In genomic region chr7:98869374-98870070, GRCh38 we compare ENCODE assay signal across 7 cellular contexts.
A peak's percentile ranks its signal among the peaks of the same experiment; 100 is the strongest.
DNase-seq lines count a peak whose midpoint lies in the region; ATAC-seq and TF ChIP-seq lines count a peak whose summit lies in the region.

TMEM130 (minus strand) TSS chr7:98870014; CDS start chr7:98869861, 153 bp downstream.

- H3K4me3 ChIP-seq in SK-N-MC (peak within 1 kb of the TSS; percentile 65), fibroblast of mammary gland (ENCODE audit: control insufficient read depth, low read depth, low read length) (peak within 1 kb of the TSS; percentile 24)

- no peak within 1 kb of the TSS for H3K27ac ChIP-seq in SK-N-MC

- peak; percentile 14 for ATAC-seq in GM21529 (IDR thresholded peaks at IDR 0.05; ENCODE audit: unreplicated experiment)
- no peak for ATAC-seq in GM21717 (IDR thresholded peaks at IDR 0.05; ENCODE audit: unreplicated experiment)

- H3K36me3 ChIP-seq in SK-N-MC (ENCODE audit: insufficient read depth, low read length), result no peaks in the 10 kb centered on the region

- no peak for DNase-seq in SK-N-MC (ENCODE audit: low read depth, low spot score)
- no peak for DNase-seq in fibroblast of mammary gland (ENCODE audit: low read depth)
- peak; percentile 73 for DNase-seq in retina
- no peak for DNase-seq in DMS53 (lab: John Stamatoyannopoulos, UW)
- DNase-seq in NCI-H345 treated with DMSO at 0.1 percent for 48 hours (lab: John Stamatoyannopoulos, UW; ENCODE audit: unreplicated experiment), result no peak

- H3K9me3 ChIP-seq in SK-N-MC (ENCODE audit: low read depth, low read length), result no peaks in the 10 kb centered on the region

- TF ChIP-seq CTCF in fibroblast of mammary gland (conservative IDR thresholded peaks at IDR 0.05; ENCODE audit: control insufficient read depth, insufficient read depth, low read depth, low read length), result no peak

- H3K9ac ChIP-seq in SK-N-MC (ENCODE audit: insufficient read length), result no peak within 1 kb of the TSS
